ENCODE assay signal across 23 cellular contexts in genomic region chr2:2873450-2873811, GRCh38.
DNase-seq lines count a peak whose midpoint lies in the region; TF ChIP-seq lines count a peak whose summit lies in the region.
"Had no signal": no experiment of that assay in that cellular context is flagged by ENCODE, and none has a peak within 500 bp of the region (broad histone marks: within the 10 kb centered on the region; RNA-seq: fewer than 3 reads in every experiment).

No MANE protein-coding gene starts in this region.

- H3K27me3 Mint-ChIP-seq in neural crest cell (ENCODE audit: low read depth): no peaks in the 10 kb centered on the region
- H3K27me3 Mint-ChIP-seq in CD14-positive monocyte (ENCODE audit: low read depth in 3 of 3): peaks cover 0 to 2% (median 0%) of the 10 kb centered on the region in 3 donors
- H3K27me3 Mint-ChIP-seq: B cell; CD4-positive, alpha-beta T cell; T-helper 17 cell had no signal

- H3K4me1 ChIP-seq in BLaER1 treated with 17β-estradiol and CSF1 and Interleukin-3, amounts not matched to agents 10 nM and 100 nM: peaks cover 0 to 18% (median 10%) of the 10 kb centered on the region in 10 experiments; a peak in 16 of 20 replicates
- no peaks in the 10 kb centered on the region for H3K4me1 ChIP-seq in right atrium auricular region
- H3K4me1 ChIP-seq: A549, Peyer's patch had no signal

- H3K4me3 ChIP-seq in BLaER1 treated with 17β-estradiol and CSF1 and Interleukin-3, amounts not matched to agents 10 nM and 100 nM: no peak overlapping the region
- H3K4me3 ChIP-seq in right atrium auricular region: no peak overlapping the region
- H3K4me3 ChIP-seq: A549, GM23248, Peyer's patch had no signal

- no peaks in the 10 kb centered on the region; a peak in 1 of 22 replicates for H4K20me1 ChIP-seq in BLaER1 treated with 17β-estradiol and CSF1 and Interleukin-3, amounts not matched to agents 10 nM and 100 nM

- H3K36me3 ChIP-seq in BLaER1 treated with 17β-estradiol and CSF1 and Interleukin-3, amounts not matched to agents 10 nM and 100 nM: no peaks in the 10 kb centered on the region
- no peaks in the 10 kb centered on the region for H3K36me3 ChIP-seq in right atrium auricular region
- H3K36me3 ChIP-seq: Peyer's patch had no signal

- H3K27ac ChIP-seq in BLaER1 treated with 17β-estradiol and CSF1 and Interleukin-3, amounts not matched to agents 10 nM and 100 nM: peak overlapping the region in 1 of 11 experiments; percentile 20; a peak in 1 of 22 replicates
- no peak overlapping the region for H3K27ac ChIP-seq in right atrium auricular region
- H3K27ac ChIP-seq: A549, GM23248, HL-60, Peyer's patch had no signal

- H3K36me3 Mint-ChIP-seq in neural crest cell (ENCODE audit: low read depth) (peaks cover 5% of the 10 kb centered on the region), CD14-positive monocyte (no peaks in the 10 kb centered on the region)

- H3K9me3 Mint-ChIP-seq in neural crest cell (peaks cover 2% of the 10 kb centered on the region), CD14-positive monocyte (peaks cover 0 to 7% (median 2%) of the 10 kb centered on the region in 7 donors)
- H3K9me3 Mint-ChIP-seq: CD4-positive, alpha-beta T cell had no signal

- peak overlapping the region in 8 of 11 experiments; percentile 29 to 62 (median 43); a peak in 16 of 22 replicates for H3K4me2 ChIP-seq in BLaER1 treated with 17β-estradiol and CSF1 and Interleukin-3, amounts not matched to agents 10 nM and 100 nM
- H3K4me2 ChIP-seq: A549 had no signal

- DNase-seq in NCI-H510A (lab: John Stamatoyannopoulos, UW): peak; percentile 18
- DNase-seq in SHP77 treated with DMSO at 0.1 percent for 48 hours (lab: John Stamatoyannopoulos, UW): peak; percentile 53
- no peak for DNase-seq in neural crest cell (ENCODE audit: low read depth, low spot score)
- DNase-seq in CD14-positive monocyte (ENCODE audit: low spot score): no peak
- DNase-seq in stimulated activated CD4-positive, alpha-beta T cell treated with anti-CD3 and anti-CD28 coated beads, Interleukin-2, amount 100 ng/mL, for 48 hours: no peak
- DNase-seq in right atrium auricular region (ENCODE audit: low spot score): no peak
- DNase-seq: CD4-positive, alpha-beta T cell; COR-L47; DND-41; GM23248; H9; HFFc6; KBM-7; NCI-H1092 treated with DMSO at 0.1 percent for 48 hours; NCI-H187; NCI-H446; Peyer's patch; SW 1271; T-helper 17 cell had no signal

- H3K27ac Mint-ChIP-seq in neural crest cell (ENCODE audit: unreplicated experiment) (peak overlapping the region; percentile 9), CD14-positive monocyte (no peak overlapping the region)
- H3K27ac Mint-ChIP-seq: B cell; CD4-positive, alpha-beta T cell; HFFc6; T-helper 17 cell had no signal

- H3K4me1 Mint-ChIP-seq in neural crest cell: peaks cover 36% of the 10 kb centered on the region
- no peaks in the 10 kb centered on the region for H3K4me1 Mint-ChIP-seq in CD14-positive monocyte
- H3K4me1 Mint-ChIP-seq: B cell, T-helper 17 cell had no signal

- no peak overlapping the region for H3K4me3 Mint-ChIP-seq in neural crest cell
- no peak overlapping the region for H3K4me3 Mint-ChIP-seq in CD14-positive monocyte
- H3K4me3 Mint-ChIP-seq: B cell; CD4-positive, alpha-beta T cell; H9; HFFc6 had no signal

- H3K9ac ChIP-seq in BLaER1 treated with 17β-estradiol and CSF1 and Interleukin-3, amounts not matched to agents 10 nM and 100 nM: no peak overlapping the region
- H3K9ac ChIP-seq: GM23248 had no signal

- peaks cover 0 to 14% (median 11%) of the 10 kb centered on the region in 11 experiments; a peak in 18 of 22 replicates for H3K9me3 ChIP-seq in BLaER1 treated with 17β-estradiol and CSF1 and Interleukin-3, amounts not matched to agents 10 nM and 100 nM (replicated peaks in 1 of 11)
- no peaks in the 10 kb centered on the region for H3K9me3 ChIP-seq in right atrium auricular region
- H3K9me3 ChIP-seq: A549 had no signal

- TF ChIP-seq CTCF in neural crest cell (conservative IDR thresholded peaks at IDR 0.05) (no peak), CD14-positive monocyte (IDR thresholded peaks at IDR 0.05) (no peak), right atrium auricular region (IDR thresholded peaks at IDR 0.05) (no peak)

- intact Hi-C loops in CD14-positive monocyte (cut with micrococcal nuclease): no loop called here

- no peaks in the 10 kb centered on the region for H3K27me3 ChIP-seq in BLaER1 treated with 17β-estradiol and CSF1 and Interleukin-3, amounts not matched to agents 10 nM and 100 nM
- H3K27me3 ChIP-seq in right atrium auricular region: no peaks in the 10 kb centered on the region
- H3K27me3 ChIP-seq: Peyer's patch had no signal

Comparison
In these comparisons a context has a peak if more than half of its experiments do, and no peak if none do; other contexts are left out.
1. DNase-seq: peak in NCI-H510A (single experiment) and SHP77 treated with DMSO at 0.1 percent for 48 hours (single experiment); none in neural crest cell (single experiment), CD14-positive monocyte (single experiment), stimulated activated CD4-positive, alpha-beta T cell treated with anti-CD3 and anti-CD28 coated beads, Interleukin-2, amount 100 ng/mL, for 48 hours (0 of 2) and right atrium auricular region (single experiment).